Comparison of ENCODE assay signal across 22 cellular contexts in genomic region chr22:32329202-32329645, GRCh38. TPM values are rescaled to one million over a fixed set of nuclear protein-coding genes. Genes with fewer than 3 reads are reported as not detected.
"Had no signal": no experiment of that assay in that cellular context is flagged by ENCODE, and none has a peak within 500 bp of the region (broad histone marks: within the 10 kb centered on the region; RNA-seq: fewer than 3 reads in every experiment).

No MANE protein-coding gene starts in this region.

- H3K9me3 ChIP-seq: adrenal gland had no signal

- H3K27ac ChIP-seq: adrenal gland, WERI-Rb-1 had no signal

- H3K4me3 Mint-ChIP-seq: activated CD4-positive, alpha-beta T cell treated with anti-CD3 and anti-CD28 coated beads for 36 hours; activated CD8-positive, alpha-beta T cell treated with anti-CD3 and anti-CD28 coated beads, Interleukin-2, amount 10 ng/mL, durations not matched to agents 7 days and 5 days; activated naive CD8-positive, alpha-beta T cell treated with anti-CD3 and anti-CD28 coated beads, Interleukin-2, amount 10 ng/mL, durations not matched to agents 7 days and 5 days; T-helper 17 cell had no signal

- H3K4me3 ChIP-seq: adrenal gland, K562 had no signal

- H3K9me3 Mint-ChIP-seq: activated naive CD8-positive, alpha-beta T cell treated with anti-CD3 and anti-CD28 coated beads, Interleukin-2, amount 10 ng/mL, durations not matched to agents 7 days and 5 days had no signal

- FAIRE-seq: K562 had no signal

- H3K27ac Mint-ChIP-seq: activated CD4-positive, alpha-beta T cell treated with anti-CD3 and anti-CD28 coated beads for 36 hours; activated CD8-positive, alpha-beta T cell treated with anti-CD3 and anti-CD28 coated beads, Interleukin-2, amount 10 ng/mL, durations not matched to agents 7 days and 5 days; activated naive CD8-positive, alpha-beta T cell treated with anti-CD3 and anti-CD28 coated beads, Interleukin-2, amount 10 ng/mL, durations not matched to agents 7 days and 5 days; T-helper 17 cell had no signal

- ATAC-seq: activated CD4-positive, alpha-beta T cell treated with anti-CD3 and anti-CD28 coated beads for 36 hours; activated CD8-positive, alpha-beta T cell treated with anti-CD3 and anti-CD28 coated beads, Interleukin-2, amount 10 ng/mL, durations not matched to agents 7 days and 5 days; K562; PC-3; T-helper 17 cell had no signal

- H3K36me3 ChIP-seq: adrenal gland, WERI-Rb-1 had no signal

- DNase-seq: activated CD4-positive, alpha-beta T cell treated with anti-CD3 and anti-CD28 coated beads for 36 hours; activated CD4-positive, alpha-beta T cell treated with anti-CD3 and anti-CD28 coated beads, Interleukin-2, amount 50 U/mL, for 1 hour; activated CD8-positive, alpha-beta T cell treated with anti-CD3 and anti-CD28 coated beads, Interleukin-2, amount 10 ng/mL, durations not matched to agents 7 days and 5 days; activated naive CD4-positive, alpha-beta T cell treated with anti-CD3 and anti-CD28 coated beads, Interleukin-2, amount 50 U/mL, for 16 hours; activated naive CD8-positive, alpha-beta T cell treated with anti-CD3 and anti-CD28 coated beads, Interleukin-2, amount 10 ng/mL, durations not matched to agents 7 days and 5 days; activated T-cell treated with anti-CD3 and anti-CD28 coated beads, Interleukin-2, amount 50 U/mL, for 1 hour; anterior cingulate cortex; Karpas-422; MM.1S; NCI-H1105 treated with DMSO at 0.1 percent for 48 hours; NCI-H1436 treated with DMSO at 0.1 percent for 48 hours; NCI-H187 treated with DMSO at 0.1 percent for 48 hours; NCI-H2081 treated with DMSO at 0.1 percent for 48 hours; NCI-H446; NCI-H524; PC-3; SIG-M5; T-helper 17 cell; T1000; WERI-Rb-1 had no signal

- H3K4me1 Mint-ChIP-seq: activated CD4-positive, alpha-beta T cell treated with anti-CD3 and anti-CD28 coated beads for 36 hours; activated naive CD8-positive, alpha-beta T cell treated with anti-CD3 and anti-CD28 coated beads, Interleukin-2, amount 10 ng/mL, durations not matched to agents 7 days and 5 days; T-helper 17 cell had no signal

- H3K4me1 ChIP-seq: adrenal gland had no signal

- H3K36me3 Mint-ChIP-seq: activated naive CD8-positive, alpha-beta T cell treated with anti-CD3 and anti-CD28 coated beads, Interleukin-2, amount 10 ng/mL, durations not matched to agents 7 days and 5 days had no signal

RNA-seq across cellular contexts. Expression of gene RFPL3, which starts 28.4 kb away (rescaled TPM):
- total RNA-seq: activated CD4-positive, alpha-beta T cell treated with anti-CD3 and anti-CD28 coated beads for 36 hours; activated CD8-positive, alpha-beta T cell treated with anti-CD3 and anti-CD28 coated beads, Interleukin-2, amount 10 ng/mL, durations not matched to agents 7 days and 5 days; activated naive CD8-positive, alpha-beta T cell treated with anti-CD3 and anti-CD28 coated beads, Interleukin-2, amount 10 ng/mL, durations not matched to agents 7 days and 5 days; adrenal gland; K562; PC-3; T-helper 17 cell had no signal
- polyA plus RNA-seq: adrenal gland, K562 had no signal
